Comparison of ENCODE assay signal across 8 cellular contexts in genomic region chr11:63680842-63681207, GRCh38. TPM values are rescaled to one million over a fixed set of nuclear protein-coding genes. Genes with fewer than 3 reads are reported as not detected.
DNase-seq lines count a peak whose midpoint lies in the region; ATAC-seq and TF ChIP-seq lines count a peak whose summit lies in the region.

No MANE protein-coding gene starts in this region.

- WGBS in sigmoid colon, 2 donors: 25% methylated on average over 10 of the region's 10 CpGs

- H3K27me3 Mint-ChIP-seq in IgD-negative memory B cell (no peaks in the 10 kb centered on the region), glutamatergic neuron (ENCODE audit: unreplicated experiment) (peaks cover 11% of the 10 kb centered on the region)

- intact Hi-C loops in sigmoid colon (cut with DNase I): loop anchor here (1.0 kb wide), 1 partner anchor 10 kb away; the partner anchor contains the start of gene ATL3

- no peaks in the 10 kb centered on the region for H3K9me3 ChIP-seq in sigmoid colon

- H3K27me3 ChIP-seq in sigmoid colon: no peaks in the 10 kb centered on the region

- H3K9me3 Mint-ChIP-seq in IgD-negative memory B cell: no peaks in the 10 kb centered on the region
- peaks cover 8% of the 10 kb centered on the region for H3K9me3 Mint-ChIP-seq in glutamatergic neuron (ENCODE audit: unreplicated experiment)

- TF ChIP-seq CTCF in glutamatergic neuron (IDR thresholded peaks at IDR 0.05; ENCODE audit: partially characterized antibody, unreplicated experiment) (no peak), sigmoid colon (IDR thresholded peaks at IDR 0.05) (no peak)

- H3K4me3 Mint-ChIP-seq in IgD-negative memory B cell: peak overlapping the region; percentile 86 to 98 (median 93)
- H3K4me3 Mint-ChIP-seq in glutamatergic neuron (ENCODE audit: unreplicated experiment): peak overlapping the region; percentile 98

- peak overlapping the region; percentile 55; the same call in 1 of the 2 replicates for H3K4me3 ChIP-seq in GM08714 (ENCODE audit: low read length)
- H3K4me3 ChIP-seq in sigmoid colon: peak overlapping the region; percentile 12 to 98 (median 86)

- peak; percentile 41 to 48 for DNase-seq in activated T-cell treated with anti-CD3 and anti-CD28 coated beads, Interleukin-2, amount 50 U/mL, for 48 hours
- DNase-seq in glutamatergic neuron (no peak), sigmoid colon (no peak), DMS53 treated with DMSO at 0.1 percent for 48 hours (lab: John Stamatoyannopoulos, UW; ENCODE audit: unreplicated experiment) (no peak), 8988T (no peak)

- H3K36me3 Mint-ChIP-seq in IgD-negative memory B cell: no peaks in the 10 kb centered on the region
- no peaks in the 10 kb centered on the region for H3K36me3 Mint-ChIP-seq in glutamatergic neuron (ENCODE audit: unreplicated experiment)

- ATAC-seq in GM21723 (IDR thresholded peaks at IDR 0.05; ENCODE audit: unreplicated experiment): no peak

- TF ChIP-seq POLR2A in sigmoid colon (IDR thresholded peaks at IDR 0.05): no peak

- peaks cover 13 to 29% (median 23%) of the 10 kb centered on the region in 3 donors for H3K4me1 Mint-ChIP-seq in IgD-negative memory B cell
- H3K4me1 Mint-ChIP-seq in glutamatergic neuron (ENCODE audit: low read depth, unreplicated experiment): peaks cover 8% of the 10 kb centered on the region

- TF ChIP-seq EP300 in sigmoid colon (IDR thresholded peaks at IDR 0.05): no peak

- H3K27ac Mint-ChIP-seq in IgD-negative memory B cell: peak overlapping the region; percentile 80 to 98 (median 90)
- H3K27ac Mint-ChIP-seq in glutamatergic neuron (ENCODE audit: unreplicated experiment): peak overlapping the region; percentile 50

- no peaks in the 10 kb centered on the region for H3K36me3 ChIP-seq in sigmoid colon

- peak overlapping the region; percentile 94 to 97 (median 97) for H3K27ac ChIP-seq in sigmoid colon

- H3K4me1 ChIP-seq in sigmoid colon: peaks cover 0 to 39% (median 36%) of the 10 kb centered on the region in 4 donors

RNA-seq across cellular contexts. Expression of gene RTN3, which starts 0.5 kb away (rescaled TPM):
- polyA plus RNA-seq in IgD-negative memory B cell (27.1 TPM), sigmoid colon (10 to 100 TPM; 24.6 to 91.3 (median 25.2) TPM)
- total RNA-seq in glutamatergic neuron (ENCODE audit: unreplicated experiment) (338 TPM), sigmoid colon (100 to 1,000 TPM in 1 of 4 donors, 10 to 100 TPM in 3; 61.1 to 105 (median 93.9) TPM)

RNA-seq across cellular contexts. Expression of gene ATL3, which starts 9.6 kb away (rescaled TPM):
- 16.2 TPM for polyA plus RNA-seq in IgD-negative memory B cell
- 9.4 TPM for total RNA-seq in glutamatergic neuron (ENCODE audit: unreplicated experiment)
- total RNA-seq in sigmoid colon: 100 to 1,000 TPM in 3 of 4 donors, 10 to 100 TPM in 1; 97.8 to 115 (median 102) TPM
- polyA plus RNA-seq in sigmoid colon: 10 to 100 TPM in 1 of 3 donors, 1 to 10 TPM in 2; 8.4 to 16.3 (median 8.8) TPM

Comparison
In these comparisons a context has a peak if more than half of its experiments do, and no peak if none do; other contexts are left out.
1. DNase-seq: peak in activated T-cell treated with anti-CD3 and anti-CD28 coated beads, Interleukin-2, amount 50 U/mL, for 48 hours (2 of 2); none in glutamatergic neuron (single experiment), sigmoid colon (single experiment), DMS53 treated with DMSO at 0.1 percent for 48 hours (single experiment) and 8988T (single experiment).